In the genomic region with DNA sequence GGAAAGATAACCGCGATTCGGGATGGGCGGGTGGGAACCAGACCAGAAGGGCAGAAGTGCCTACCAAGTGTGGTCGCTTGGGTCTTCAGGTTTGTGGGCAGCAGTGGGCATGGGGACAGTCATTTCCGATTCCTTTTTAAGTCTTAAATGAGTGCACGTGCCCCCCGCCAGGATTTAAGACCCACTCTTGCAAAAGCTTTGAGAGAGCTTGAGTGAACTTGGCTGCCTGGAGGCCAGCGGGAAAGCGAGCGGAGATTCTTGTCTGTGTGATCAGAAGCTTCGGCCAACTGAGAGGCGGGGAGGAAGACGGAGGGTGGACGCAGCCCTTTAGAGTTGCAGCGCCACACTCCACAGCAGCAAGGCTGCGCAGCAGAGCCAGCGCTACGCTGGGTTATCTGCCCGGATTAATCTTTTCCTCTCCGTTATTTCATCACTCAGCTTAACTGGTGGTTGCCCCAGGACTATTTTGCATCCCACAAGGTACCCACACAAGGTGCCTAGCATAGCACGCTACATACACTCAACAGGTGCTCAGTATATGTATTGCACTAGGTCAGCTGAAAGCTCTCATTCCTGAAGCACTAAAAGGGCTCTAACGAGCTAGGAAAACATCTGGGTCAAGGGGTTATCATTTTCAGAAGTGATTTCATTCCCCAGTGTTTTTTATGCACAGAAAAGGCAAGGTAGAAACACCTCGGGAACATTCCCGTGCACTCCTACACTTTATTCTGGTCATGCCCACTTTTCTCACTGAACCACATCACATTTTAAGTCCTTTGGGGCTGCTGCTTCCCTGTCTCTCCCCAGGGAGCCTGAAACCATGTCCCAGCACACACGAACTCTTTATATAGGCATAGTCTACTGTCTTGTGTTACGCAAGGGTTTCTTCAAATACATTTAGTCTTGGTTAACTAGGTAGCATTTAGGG, we compare ENCODE assay signal across 1 cellular context.
TF ChIP-seq lines count a peak whose summit lies in the region.

No MANE protein-coding gene starts in this region.

TF ChIP-seq in GM12878, 131 proteins besides CTCF, POLR2A, EP300 and RAD21 (continued from another document):
- peak; percentile 76 for TF ChIP-seq MEF2B (IDR thresholded peaks at IDR 0.05; ENCODE audit: partially characterized antibody, poor library complexity, severe bottlenecking)
- 0 out of 2 replicates have a peak, but pooled peaks have one; percentile 5 for TF ChIP-seq CREB1 (IDR thresholded peaks at IDR 0.05; ENCODE audit: low read depth)
